14 cellular contexts compared by ENCODE assay signal in genomic region chr2:112343827-112344585, GRCh38.
A peak's percentile ranks its signal among the peaks of the same experiment; 100 is the strongest.
DNase-seq lines count a peak whose midpoint lies in the region; ATAC-seq and TF ChIP-seq lines count a peak whose summit lies in the region.
"Had no signal": no experiment of that assay in that cellular context is flagged by ENCODE, and none has a peak within 500 bp of the region (broad histone marks: within the 10 kb centered on the region; RNA-seq: fewer than 3 reads in every experiment).

No MANE protein-coding gene starts in this region.

- TF ChIP-seq CTCF in fibroblast of villous mesenchyme (IDR thresholded peaks at IDR 0.05; ENCODE audit: insufficient read depth, low read depth, low read length), result no peak

- H3K4me3 ChIP-seq in fibroblast of villous mesenchyme (ENCODE audit: low read depth, low read length), result no peak overlapping the region
- H3K4me3 ChIP-seq: coronary artery, neural progenitor cell had no signal

- peaks cover 2% of the 10 kb centered on the region for H3K36me3 Mint-ChIP-seq in activated CD8-positive, alpha-beta memory T cell treated with anti-CD3 and anti-CD28 coated beads, Interleukin-2, amount 10 ng/mL, durations not matched to agents 7 days and 5 days
- H3K36me3 Mint-ChIP-seq: neural progenitor cell had no signal

- peaks cover 3% of the 10 kb centered on the region for H3K9me3 Mint-ChIP-seq in activated CD8-positive, alpha-beta memory T cell treated with anti-CD3 and anti-CD28 coated beads, Interleukin-2, amount 10 ng/mL, durations not matched to agents 7 days and 5 days (ENCODE audit: low read depth)
- H3K9me3 Mint-ChIP-seq in stimulated activated naive CD8-positive, alpha-beta T cell treated with anti-CD3 and anti-CD28 coated beads, Interleukin-15, amount 100 ng/mL, for 72 hours, result peaks cover 0 to 7% of the 10 kb centered on the region in 2 donors

- ATAC-seq in activated CD8-positive, alpha-beta memory T cell treated with anti-CD3 and anti-CD28 coated beads, Interleukin-2, amount 10 ng/mL, durations not matched to agents 7 days and 5 days, result peak; percentile 61
- peak; percentile 60 for ATAC-seq in stimulated activated naive CD8-positive, alpha-beta T cell treated with anti-CD3 and anti-CD28 coated beads, Interleukin-15, amount 100 ng/mL, for 72 hours
- ATAC-seq in GM21447 (IDR thresholded peaks at IDR 0.05; ENCODE audit: unreplicated experiment), result no peak
- ATAC-seq in GM18909 (IDR thresholded peaks at IDR 0.05; ENCODE audit: poor library complexity, unreplicated experiment), result no peak

- DNase-seq in activated CD8-positive, alpha-beta memory T cell treated with anti-CD3 and anti-CD28 coated beads, Interleukin-2, amount 10 ng/mL, durations not matched to agents 7 days and 5 days, result no peak
- no peak for DNase-seq in activated CD8-positive, alpha-beta memory T cell treated with anti-CD3 and anti-CD28 coated beads, Interleukin-2, amount 50 U/mL, for 4 hours
- DNase-seq in LHCN-M2 (ENCODE audit: low read depth) (peak; percentile 5), fibroblast of villous mesenchyme (ENCODE audit: low read depth) (peak; percentile 55), islet precursor cell (no peak)
- no peak for DNase-seq in stimulated activated naive CD8-positive, alpha-beta T cell treated with anti-CD3 and anti-CD28 coated beads, Interleukin-15, amount 100 ng/mL, for 72 hours
- DNase-seq: amniotic stem cell; NCI-H2227 treated with DMSO at 0.1 percent for 48 hours; RPMI8226; stimulated activated CD4-positive, alpha-beta T cell treated with anti-CD3 and anti-CD28 coated beads, Interleukin-12 subunit alpha, Interleukin-12 subunit beta, amount 100 ng/mL, for 4 hours had no signal

- peak overlapping the region; percentile 21 for H3K27ac Mint-ChIP-seq in activated CD8-positive, alpha-beta memory T cell treated with anti-CD3 and anti-CD28 coated beads, Interleukin-2, amount 10 ng/mL, durations not matched to agents 7 days and 5 days
- H3K27ac Mint-ChIP-seq in stimulated activated naive CD8-positive, alpha-beta T cell treated with anti-CD3 and anti-CD28 coated beads, Interleukin-15, amount 100 ng/mL, for 72 hours, result no peak overlapping the region
- H3K27ac Mint-ChIP-seq: neural progenitor cell had no signal

- CTCF ChIA-PET in activated CD8-positive, alpha-beta memory T cell treated with anti-CD3 and anti-CD28 coated beads, Interleukin-2, amount 10 ng/mL, durations not matched to agents 7 days and 5 days (lab: Charles Lee), result interaction anchor here (1.1 kb wide), 1 partner anchor 84 kb away, joined by 3 read pairs; no protein-coding TSS in a partner anchor

- H3K27me3 Mint-ChIP-seq in activated CD8-positive, alpha-beta memory T cell treated with anti-CD3 and anti-CD28 coated beads, Interleukin-2, amount 10 ng/mL, durations not matched to agents 7 days and 5 days, result peaks cover 7% of the 10 kb centered on the region
- H3K27me3 Mint-ChIP-seq in stimulated activated naive CD8-positive, alpha-beta T cell treated with anti-CD3 and anti-CD28 coated beads, Interleukin-15, amount 100 ng/mL, for 72 hours, result no peaks in the 10 kb centered on the region

- H3K4me1 Mint-ChIP-seq in activated CD8-positive, alpha-beta memory T cell treated with anti-CD3 and anti-CD28 coated beads, Interleukin-2, amount 10 ng/mL, durations not matched to agents 7 days and 5 days, result peaks cover 16% of the 10 kb centered on the region
- peaks cover 14% of the 10 kb centered on the region for H3K4me1 Mint-ChIP-seq in stimulated activated naive CD8-positive, alpha-beta T cell treated with anti-CD3 and anti-CD28 coated beads, Interleukin-15, amount 100 ng/mL, for 72 hours
- H3K4me1 Mint-ChIP-seq: neural progenitor cell had no signal

- no peak overlapping the region for H3K4me3 Mint-ChIP-seq in activated CD8-positive, alpha-beta memory T cell treated with anti-CD3 and anti-CD28 coated beads, Interleukin-2, amount 10 ng/mL, durations not matched to agents 7 days and 5 days
- no peak overlapping the region for H3K4me3 Mint-ChIP-seq in stimulated activated naive CD8-positive, alpha-beta T cell treated with anti-CD3 and anti-CD28 coated beads, Interleukin-15, amount 100 ng/mL, for 72 hours
- H3K4me3 Mint-ChIP-seq: neural progenitor cell had no signal

Comparison
In these comparisons a context has a peak if more than half of its experiments do, and no peak if none do; other contexts are left out.
1. ATAC-seq: peak in activated CD8-positive, alpha-beta memory T cell treated with anti-CD3 and anti-CD28 coated beads, Interleukin-2, amount 10 ng/mL, durations not matched to agents 7 days and 5 days (single experiment) and stimulated activated naive CD8-positive, alpha-beta T cell treated with anti-CD3 and anti-CD28 coated beads, Interleukin-15, amount 100 ng/mL, for 72 hours (single experiment); none in GM21447 (single experiment) and GM18909 (single experiment).
2. DNase-seq: peak in LHCN-M2 (single experiment) and fibroblast of villous mesenchyme (single experiment); none in activated CD8-positive, alpha-beta memory T cell treated with anti-CD3 and anti-CD28 coated beads, Interleukin-2, amount 10 ng/mL, durations not matched to agents 7 days and 5 days (single experiment), activated CD8-positive, alpha-beta memory T cell treated with anti-CD3 and anti-CD28 coated beads, Interleukin-2, amount 50 U/mL, for 4 hours (single experiment), stimulated activated naive CD8-positive, alpha-beta T cell treated with anti-CD3 and anti-CD28 coated beads, Interleukin-15, amount 100 ng/mL, for 72 hours (0 of 2) and islet precursor cell (single experiment).